ENCODE assay signal across 1 cellular context in genomic region chr20:51393566-51393965, GRCh38.
TF ChIP-seq lines count a peak whose summit lies in the region.

No MANE protein-coding gene starts in this region.

TF ChIP-seq in WTC11, 78 proteins besides CTCF, POLR2A, EP300 and RAD21 (continued from another document):
- TF ChIP-seq, protein P1, sequence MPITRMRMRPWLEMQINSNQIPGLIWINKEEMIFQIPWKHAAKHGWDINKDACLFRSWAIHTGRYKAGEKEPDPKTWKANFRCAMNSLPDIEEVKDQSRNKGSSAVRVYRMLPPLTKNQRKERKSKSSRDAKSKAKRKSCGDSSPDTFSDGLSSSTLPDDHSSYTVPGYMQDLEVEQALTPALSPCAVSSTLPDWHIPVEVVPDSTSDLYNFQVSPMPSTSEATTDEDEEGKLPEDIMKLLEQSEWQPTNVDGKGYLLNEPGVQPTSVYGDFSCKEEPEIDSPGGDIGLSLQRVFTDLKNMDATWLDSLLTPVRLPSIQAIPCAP (CRISPR knock-in tag; IDR thresholded peaks at IDR 0.05), result no peak
- TF ChIP-seq ESRRA (CRISPR knock-in tag; IDR thresholded peaks at IDR 0.05; ENCODE audit: borderline replicate concordance), result no peak
- TF ChIP-seq ZNF232 (CRISPR knock-in tag; IDR thresholded peaks at IDR 0.05), result no peak
